ENCODE assay signal across 28 cellular contexts in genomic region chr19:11102944-11103343, GRCh38. TPM values are rescaled to one million over a fixed set of nuclear protein-coding genes. Genes with fewer than 3 reads are reported as not detected.
DNase-seq lines count a peak whose midpoint lies in the region; ATAC-seq, FAIRE-seq and TF ChIP-seq lines count a peak whose summit lies in the region.
"Had no signal": no experiment of that assay in that cellular context is flagged by ENCODE, and none has a peak within 500 bp of the region (broad histone marks: within the 10 kb centered on the region; RNA-seq: fewer than 3 reads in every experiment).

No MANE protein-coding gene starts in this region.

- H3K9me2 ChIP-seq in OCI-LY7 (ENCODE audit: insufficient read depth, low read length), result no peaks in the 10 kb centered on the region

- H3K36me3 ChIP-seq in Panc1 (ENCODE audit: control insufficient read depth, insufficient read depth, low read length), result peaks cover 10% of the 10 kb centered on the region; the same call in 1 of the 2 replicates
- H3K36me3 ChIP-seq in endodermal cell (ENCODE audit: control insufficient read depth, insufficient read depth, low read length), result peaks cover 87% of the 10 kb centered on the region
- H3K36me3 ChIP-seq in right lobe of liver, result peaks cover 18 to 92% (median 54%) of the 10 kb centered on the region in 4 donors
- H3K36me3 ChIP-seq in small intestine (ENCODE audit: control insufficient read depth in 2 of 2, insufficient read depth in 2 of 2, low read length in 2 of 2), result peaks cover 15 to 28% of the 10 kb centered on the region in 2 donors
- peaks cover 94% of the 10 kb centered on the region for H3K36me3 ChIP-seq in OCI-LY7 (ENCODE audit: insufficient read depth, low read length)

- no peak overlapping the region for H2AFZ ChIP-seq in OCI-LY7 (ENCODE audit: low read length)
- H2AFZ ChIP-seq: hepatocyte, neural progenitor cell had no signal

- DNase-seq in Panc1 (ENCODE audit: low read depth, low spot score), result no peak
- DNase-seq in endodermal cell, result no peak
- no peak for DNase-seq in right lobe of liver
- peak; percentile 84 for DNase-seq in small intestine
- DNase-seq in OCI-LY7 (ENCODE audit: low spot score), result no peak
- no peak for DNase-seq in dermis blood vessel endothelial cell
- DNase-seq: activated B cell treated with CpG ODN at 0.5 μM for 24 hours; activated CD4-positive, alpha-beta T cell treated with anti-CD3 and anti-CD28 coated beads, Interleukin-2, amount 10 ng/mL, durations not matched to agents 7 days and 5 days; activated effector memory CD4-positive, alpha-beta T cell treated with anti-CD3 and anti-CD28 coated beads, Interleukin-2, amount 50 U/mL, for 16 hours; cerebellar nuclear complex; DMS79; IMR-90; kidney glomerular epithelial cell; NCI-H146; NCI-H446 treated with DMSO at 0.1 percent for 48 hours; NCI-H82; sigmoid colon; stimulated activated CD4-positive, alpha-beta T cell treated with anti-CD3 and anti-CD28 coated beads, Interleukin-4, amount 100 ng/mL, for 1 hour; T-cell had no signal

- BruUV-seq in Panc1 (replicated peaks; lab: Mats Ljungman, UMichigan), result TSS peak; percentile 24
- no TSS peak for BruUV-seq in OCI-LY7 (replicated peaks; lab: Mats Ljungman, UMichigan)

- no peak overlapping the region for H3K4me3 ChIP-seq in Panc1 (ENCODE audit: low read depth in 2 of 2, low read length in 2 of 2)
- H3K4me3 ChIP-seq in endodermal cell (ENCODE audit: low read length), result no peak overlapping the region
- H3K4me3 ChIP-seq in right lobe of liver, result no peak overlapping the region
- no peak overlapping the region for H3K4me3 ChIP-seq in small intestine (ENCODE audit: low read depth in 1 of 2, low read length in 2 of 2)
- H3K4me3 ChIP-seq in OCI-LY7 (ENCODE audit: low read depth, low read length, poor library complexity, severe bottlenecking), result no peak overlapping the region
- H3K4me3 ChIP-seq: BLaER1, gastrocnemius medialis, hepatocyte, neural progenitor cell, sigmoid colon, tibial nerve had no signal

- H3K4me3 Mint-ChIP-seq in endodermal cell, result no peak overlapping the region
- H3K4me3 Mint-ChIP-seq: activated B cell treated with CpG ODN at 0.5 μM for 24 hours; activated CD4-positive, alpha-beta T cell treated with anti-CD3 and anti-CD28 coated beads, Interleukin-2, amount 10 ng/mL, durations not matched to agents 7 days and 5 days; memory B cell; neural progenitor cell; T-cell had no signal

- H3K27me3 Mint-ChIP-seq in endodermal cell (ENCODE audit: insufficient read depth), result no peaks in the 10 kb centered on the region
- H3K27me3 Mint-ChIP-seq: activated CD4-positive, alpha-beta T cell treated with anti-CD3 and anti-CD28 coated beads, Interleukin-2, amount 10 ng/mL, durations not matched to agents 7 days and 5 days; T-cell had no signal

- intact Hi-C loops in Panc1 (cut with micrococcal nuclease; ENCODE audit: unreplicated experiment) (no loop called here), right lobe of liver (cut with DNase I) (no loop called here), OCI-LY7 (cut with micrococcal nuclease; ENCODE audit: unreplicated experiment) (no loop called here)

- no peak for TF ChIP-seq POLR2A in right lobe of liver (IDR thresholded peaks at IDR 0.05)

- CTCF ChIA-PET in Panc1 (lab: Charles Lee), result no interaction called here
- CTCF ChIA-PET in OCI-LY7 (lab: Charles Lee; ENCODE audit: unreplicated experiment), result no interaction called here

- H3K9ac ChIP-seq in endodermal cell (ENCODE audit: extremely low read depth, low read length, poor library complexity, severe bottlenecking), result no peak overlapping the region
- H3K9ac ChIP-seq: BLaER1, neural progenitor cell had no signal

- peaks cover 29% of the 10 kb centered on the region for H3K79me2 ChIP-seq in OCI-LY7 (ENCODE audit: insufficient read depth, low read depth, low read length)

- H3K9me3 Mint-ChIP-seq in endodermal cell, result no peaks in the 10 kb centered on the region
- H3K9me3 Mint-ChIP-seq: activated CD4-positive, alpha-beta T cell treated with anti-CD3 and anti-CD28 coated beads, Interleukin-2, amount 10 ng/mL, durations not matched to agents 7 days and 5 days; neural progenitor cell had no signal

- H3K9me3 ChIP-seq in Panc1 (ENCODE audit: control insufficient read depth, insufficient read depth, low read depth, low read length) (no peaks in the 10 kb centered on the region), endodermal cell (ENCODE audit: control insufficient read depth, low read length) (no peaks in the 10 kb centered on the region), right lobe of liver (no peaks in the 10 kb centered on the region), small intestine (ENCODE audit: control insufficient read depth, low read depth) (no peaks in the 10 kb centered on the region), OCI-LY7 (ENCODE audit: low read length) (no peaks in the 10 kb centered on the region)
- H3K9me3 ChIP-seq: gastrocnemius medialis, sigmoid colon, tibial nerve had no signal

- H3K36me3 Mint-ChIP-seq in endodermal cell (ENCODE audit: low read depth), result peaks cover 71% of the 10 kb centered on the region
- H3K36me3 Mint-ChIP-seq: memory B cell had no signal

- no peaks in the 10 kb centered on the region for H4K20me1 ChIP-seq in OCI-LY7 (ENCODE audit: insufficient read depth, low read length)

- 94 to 96% methylated on average over 16 of the region's 16 CpGs for WGBS in endodermal cell (ENCODE audit: insufficient coverage in 1 of 2, insufficient read length in 1 of 2), 2 experiments
- WGBS in right lobe of liver (ENCODE audit: insufficient coverage, low coverage, low lambda C conversion rate, missing lambda C conversion rate), result 59% methylated on average over 13 of the region's 16 CpGs
- WGBS in small intestine, 3 donors, result 42 to 75% (median 48%) methylated on average over 16 of the region's 16 CpGs

- no peak overlapping the region for H3K4me2 ChIP-seq in OCI-LY7 (ENCODE audit: low read length)
- H3K4me2 ChIP-seq: BLaER1, hepatocyte, neural progenitor cell had no signal

- in situ Hi-C loops in Panc1 (cut with HindIII; ENCODE audit: low pct_unique_long_range_greater_than_20kb, low sequenced_read_pairs), result no loop called here

- POLR2A ChIA-PET in Panc1 (lab: Charles Lee), result no interaction called here
- POLR2A ChIA-PET in OCI-LY7 (lab: Charles Lee), result no interaction called here

- H3K27me3 ChIP-seq in Panc1 (ENCODE audit: control insufficient read depth, insufficient read depth, low read length) (no peaks in the 10 kb centered on the region), endodermal cell (ENCODE audit: control insufficient read depth, insufficient read depth, low read length, poor library complexity, severe bottlenecking) (no peaks in the 10 kb centered on the region), right lobe of liver (no peaks in the 10 kb centered on the region), small intestine (ENCODE audit: control insufficient read depth in 2 of 2, insufficient read depth in 2 of 2, low read length in 2 of 2) (no peaks in the 10 kb centered on the region)
- H3K27me3 ChIP-seq: BLaER1, gastrocnemius medialis, hepatocyte, neural progenitor cell, sigmoid colon, tibial nerve had no signal

- TF ChIP-seq CTCF in Panc1 (IDR thresholded peaks at IDR 0.05) (no peak), endodermal cell (conservative IDR thresholded peaks at IDR 0.05) (no peak), right lobe of liver (IDR thresholded peaks at IDR 0.05) (no peak), OCI-LY7 (conservative IDR thresholded peaks at IDR 0.05; ENCODE audit: low read length) (no peak)

- ATAC-seq in Panc1 (no peak), right lobe of liver (peak; percentile 12 to 39 (median 29)), HG03520 (IDR thresholded peaks at IDR 0.05; ENCODE audit: unreplicated experiment) (no peak)
- ATAC-seq: gastrocnemius medialis, T-cell had no signal

- no peaks in the 10 kb centered on the region for H3K4me1 Mint-ChIP-seq in endodermal cell
- H3K4me1 Mint-ChIP-seq: activated B cell treated with CpG ODN at 0.5 μM for 24 hours, memory B cell, neural progenitor cell had no signal

- FAIRE-seq in small intestine (lab: Jason Lieb, UNC), result no peak
- FAIRE-seq: endometrium, G401.6 had no signal

- peak overlapping the region; percentile 44 for H3K27ac Mint-ChIP-seq in endodermal cell
- H3K27ac Mint-ChIP-seq: activated B cell treated with CpG ODN at 0.5 μM for 24 hours; activated CD4-positive, alpha-beta T cell treated with anti-CD3 and anti-CD28 coated beads, Interleukin-2, amount 10 ng/mL, durations not matched to agents 7 days and 5 days; memory B cell; neural progenitor cell; T-cell had no signal

- no peak overlapping the region for H3K27ac ChIP-seq in Panc1 (ENCODE audit: low read length)
- H3K27ac ChIP-seq in endodermal cell (ENCODE audit: low read depth, low read length), result no peak overlapping the region
- H3K27ac ChIP-seq in right lobe of liver, result peak overlapping the region in 1 of 3 donors; percentile 8
- H3K27ac ChIP-seq in small intestine (ENCODE audit: low read depth in 1 of 2, low read length in 1 of 2), result peak overlapping the region; percentile 66 to 77
- no peak overlapping the region for H3K27ac ChIP-seq in OCI-LY7 (ENCODE audit: low read depth, low read length, poor library complexity, severe bottlenecking)
- H3K27ac ChIP-seq: BLaER1, gastrocnemius medialis, hepatocyte, neural progenitor cell, sigmoid colon, tibial nerve had no signal

- H3K4me1 ChIP-seq in Panc1 (ENCODE audit: control insufficient read depth, insufficient read depth, low read length) (no peaks in the 10 kb centered on the region), endodermal cell (ENCODE audit: control insufficient read depth, insufficient read depth, low read length) (no peaks in the 10 kb centered on the region), right lobe of liver (peaks cover 0 to under 1% (median 0%) of the 10 kb centered on the region in 4 donors), small intestine (ENCODE audit: control insufficient read depth in 2 of 2, insufficient read depth in 1 of 2, low read depth in 1 of 2, low read length in 1 of 2) (peaks cover 2% of the 10 kb centered on the region in 2 donors), OCI-LY7 (ENCODE audit: insufficient read depth, low read length, poor library complexity, severe bottlenecking) (no peaks in the 10 kb centered on the region)
- H3K4me1 ChIP-seq: gastrocnemius medialis, neural progenitor cell, sigmoid colon, tibial nerve had no signal

RNA-seq across cellular contexts. Expression of gene LDLR, which starts 13.7 kb away (rescaled TPM):
- total RNA-seq in Panc1 (2021; ENCODE audit: unreplicated experiment), result 203 TPM
- 110 TPM for polyA plus RNA-seq in Panc1 (2012; ENCODE audit: insufficient read length)
- 100 to 1,000 TPM in 1 of 2 donors, 10 to 100 TPM in 1; 61.0 to 101 TPM for total RNA-seq in endodermal cell
- polyA plus RNA-seq in endodermal cell (2013, experiment 1 of 2), result 105 TPM
- polyA plus RNA-seq in endodermal cell (2013, experiment 2 of 2), result 103 TPM
- 100 to 1,000 TPM in 1 of 6 experiments, 10 to 100 TPM in 4, 1 to 10 TPM in 1; 8.6 to 117 (median 26.8) TPM for total RNA-seq in right lobe of liver
- 10 to 100 TPM in 2 of 3 donors, 1 to 10 TPM in 1; 6.0 to 38.2 (median 24.0) TPM for polyA plus RNA-seq in small intestine
- 61.8 and 88.3 TPM in 2 replicates for total RNA-seq in OCI-LY7 (2014; rRNA removed; shearing (Covaris generic))
- total RNA-seq in OCI-LY7 (2022), result 99.1 and 101 TPM in 2 replicates
- total RNA-seq in dermis blood vessel endothelial cell, result 97.3 and 148 TPM in 2 replicates

RNA-seq across cellular contexts. Expression of gene SPC24, which starts 52.6 kb away (rescaled TPM):
- 50.6 TPM for total RNA-seq in Panc1 (2021; ENCODE audit: unreplicated experiment)
- polyA plus RNA-seq in Panc1 (2012; ENCODE audit: insufficient read length), result 26.9 TPM
- total RNA-seq in endodermal cell, result 10 to 100 TPM; 35.4 to 50.0 TPM
- polyA plus RNA-seq in endodermal cell (2013, experiment 1 of 2), result 29.9 TPM
- polyA plus RNA-seq in endodermal cell (2013, experiment 2 of 2), result 34.5 TPM
- total RNA-seq in right lobe of liver, result 1 to 10 TPM in 5 of 6 experiments, under 1 TPM in 1; 0.90 to 3.8 (median 2.2) TPM
- 10 to 100 TPM in 1 of 3 donors, under 1 TPM in 2; 0.27 to 10.9 (median 0.45) TPM for polyA plus RNA-seq in small intestine
- 184 and 220 TPM in 2 replicates for total RNA-seq in OCI-LY7 (2014; rRNA removed; shearing (Covaris generic))
- total RNA-seq in OCI-LY7 (2022), result 132 and 133 TPM in 2 replicates
- 23.1 and 88.9 TPM in 2 replicates for total RNA-seq in dermis blood vessel endothelial cell

Comparison
In these comparisons a context has a peak if more than half of its experiments do, and no peak if none do; other contexts are left out.
1. ATAC-seq: peak in right lobe of liver (4 of 4); none in Panc1 (single experiment) and HG03520 (single experiment).
2. H3K27ac ChIP-seq: peak in small intestine (2 of 2); none in Panc1 (single experiment), endodermal cell (single experiment) and OCI-LY7 (single experiment).